22 cellular contexts compared by ENCODE assay signal in the genomic region with DNA sequence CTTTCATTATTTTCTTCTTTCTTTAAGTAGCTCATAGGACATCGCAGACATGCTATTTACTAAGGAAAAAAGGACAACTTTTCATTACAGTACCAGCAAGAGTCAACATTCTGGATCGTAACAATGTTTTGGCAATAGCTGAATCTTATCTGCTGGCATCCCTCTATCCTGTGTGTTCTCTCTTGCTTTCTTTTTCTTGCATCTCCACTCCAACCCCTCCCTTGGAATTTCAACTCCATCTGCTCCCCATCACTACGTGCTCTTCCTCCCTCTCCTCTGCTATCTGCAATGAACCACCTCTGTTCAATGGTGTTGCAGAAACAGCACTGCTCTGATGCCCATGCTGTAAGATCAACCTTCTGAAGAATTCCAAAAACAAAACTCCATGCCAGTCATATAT.
A peak's percentile ranks its signal among the peaks of the same experiment; 100 is the strongest.
DNase-seq lines count a peak whose midpoint lies in the region; ATAC-seq and TF ChIP-seq lines count a peak whose summit lies in the region.
"Had no signal": no experiment of that assay in that cellular context is flagged by ENCODE, and none has a peak within 500 bp of the region (broad histone marks: within the 10 kb centered on the region; RNA-seq: fewer than 3 reads in every experiment).

No MANE protein-coding gene starts in this region.

- peak overlapping the region; percentile 44 for H3K27ac Mint-ChIP-seq in endothelial cell (ENCODE audit: unreplicated experiment)
- H3K27ac Mint-ChIP-seq: CD14-positive monocyte; CD4-positive, alpha-beta memory T cell had no signal

- H3K9me3 ChIP-seq in GM23248 (ENCODE audit: low read depth) (no peaks in the 10 kb centered on the region), sigmoid colon (no peaks in the 10 kb centered on the region)
- H3K9me3 ChIP-seq: BLaER1 had no signal

- H3K4me1 ChIP-seq in GM23248 (ENCODE audit: insufficient read depth) (peaks cover 82% of the 10 kb centered on the region), sigmoid colon (peaks cover 0 to 14% (median 4%) of the 10 kb centered on the region in 4 donors)
- H3K4me1 ChIP-seq: BLaER1 had no signal

- H3K36me3 Mint-ChIP-seq in endothelial cell (ENCODE audit: low read depth, unreplicated experiment), result peaks cover 4% of the 10 kb centered on the region
- H3K36me3 Mint-ChIP-seq: CD14-positive monocyte; CD4-positive, alpha-beta memory T cell had no signal

- WGBS in GM23248 (ENCODE audit: low coverage in 1 of 2, low lambda C conversion rate in 2 of 2, missing lambda C conversion rate in 2 of 2), 2 experiments, result 87 to 93% methylated on average over 3 of the region's 3 CpGs
- WGBS in sigmoid colon, 2 donors, result 69 to 81% methylated on average over 3 of the region's 3 CpGs

- H4K20me1 ChIP-seq in GM23248 (ENCODE audit: insufficient read depth), result no peaks in the 10 kb centered on the region
- H4K20me1 ChIP-seq: BLaER1 had no signal

- H3K27me3 Mint-ChIP-seq in endothelial cell (ENCODE audit: unreplicated experiment), result peaks cover 3% of the 10 kb centered on the region

- H3K4me3 ChIP-seq in GM23248 (no peak overlapping the region), fibroblast of the aortic adventitia (ENCODE audit: low read depth, low read length) (no peak overlapping the region), sigmoid colon (no peak overlapping the region)
- H3K4me3 ChIP-seq: BLaER1, GM12878, K562 had no signal

- no peak overlapping the region for H3K9ac ChIP-seq in GM23248
- H3K9ac ChIP-seq: BLaER1 had no signal

- no peak overlapping the region for H3K4me2 ChIP-seq in GM23248 (ENCODE audit: unreplicated experiment)
- H3K4me2 ChIP-seq: BLaER1 had no signal

- ATAC-seq in GM18858 (IDR thresholded peaks at IDR 0.05; ENCODE audit: unreplicated experiment), result no peak
- ATAC-seq in HG02763 (IDR thresholded peaks at IDR 0.05; ENCODE audit: unreplicated experiment), result no peak
- ATAC-seq: GM12878, HCT116, K562 had no signal

- H3K4me1 Mint-ChIP-seq in endothelial cell (ENCODE audit: unreplicated experiment), result peaks cover 20% of the 10 kb centered on the region
- H3K4me1 Mint-ChIP-seq: CD14-positive monocyte; CD4-positive, alpha-beta memory T cell had no signal

- H3K27me3 ChIP-seq in GM23248 (replicated peaks; ENCODE audit: insufficient read depth) (no peaks in the 10 kb centered on the region), sigmoid colon (no peaks in the 10 kb centered on the region)
- H3K27me3 ChIP-seq: BLaER1 had no signal

- H3K36me3 ChIP-seq in GM23248 (ENCODE audit: low read depth), result peaks cover 57% of the 10 kb centered on the region
- H3K36me3 ChIP-seq in sigmoid colon, result no peaks in the 10 kb centered on the region
- H3K36me3 ChIP-seq: BLaER1 had no signal

- DNase-seq in GM23248, result no peak
- DNase-seq in endothelial cell (ENCODE audit: low spot score), result no peak
- peak; percentile 74 for DNase-seq in fibroblast of the aortic adventitia (ENCODE audit: low read depth)
- DNase-seq in sigmoid colon, result no peak
- DNase-seq in COLO668 (lab: John Stamatoyannopoulos, UW; ENCODE audit: unreplicated experiment), result no peak
- DNase-seq in AG08396 (ENCODE audit: low spot score), result no peak
- DNase-seq: ACHN; AML-193; Calu3; CD4-positive, alpha-beta memory T cell; DMS79 treated with DMSO at 0.1 percent for 48 hours; GF-D8; GOT3; H7; IMR-90 had no signal

- H3K4me3 Mint-ChIP-seq in endothelial cell (ENCODE audit: unreplicated experiment), result no peak overlapping the region
- H3K4me3 Mint-ChIP-seq: CD14-positive monocyte; CD4-positive, alpha-beta memory T cell had no signal

- no peaks in the 10 kb centered on the region for H3K9me3 Mint-ChIP-seq in endothelial cell (ENCODE audit: unreplicated experiment)
- H3K9me3 Mint-ChIP-seq: CD4-positive, alpha-beta memory T cell had no signal

- intact Hi-C loops in sigmoid colon (cut with DNase I), result loop anchor here (10.0 kb wide), 1 partner anchor 106 kb away; a partner anchor contains a TSS

- H3K9me2 ChIP-seq in GM23248 (ENCODE audit: insufficient read depth), result no peaks in the 10 kb centered on the region

- peaks cover 99% of the 10 kb centered on the region for H3K79me2 ChIP-seq in GM23248 (ENCODE audit: insufficient read depth)

- H3K27ac ChIP-seq in GM23248 (peak overlapping the region; percentile 83), sigmoid colon (peak overlapping the region in 3 of 4 donors; percentile 12 to 63 (median 43))
- H3K27ac ChIP-seq: BLaER1 had no signal

- TF ChIP-seq POLR2A in sigmoid colon (IDR thresholded peaks at IDR 0.05), result no peak

- TF ChIP-seq EP300 in sigmoid colon (IDR thresholded peaks at IDR 0.05), result no peak

- no peak overlapping the region for H2AFZ ChIP-seq in GM23248

- peaks cover 95% of the 10 kb centered on the region for H3F3A ChIP-seq in GM23248 (ENCODE audit: insufficient read depth)

- in situ Hi-C loops in GM23248 (cut with MboI), result loop anchor here (25.0 kb wide), 1 partner anchor 98 kb away; a partner anchor contains a TSS

- TF ChIP-seq CTCF in endothelial cell (IDR thresholded peaks at IDR 0.05; ENCODE audit: unreplicated experiment), result no peak
- no peak for TF ChIP-seq CTCF in fibroblast of the aortic adventitia (IDR thresholded peaks at IDR 0.05; ENCODE audit: insufficient read depth, low read length)
- TF ChIP-seq CTCF in sigmoid colon (IDR thresholded peaks at IDR 0.05), result no peak
